10 cellular contexts compared by ENCODE assay signal in the genomic region with DNA sequence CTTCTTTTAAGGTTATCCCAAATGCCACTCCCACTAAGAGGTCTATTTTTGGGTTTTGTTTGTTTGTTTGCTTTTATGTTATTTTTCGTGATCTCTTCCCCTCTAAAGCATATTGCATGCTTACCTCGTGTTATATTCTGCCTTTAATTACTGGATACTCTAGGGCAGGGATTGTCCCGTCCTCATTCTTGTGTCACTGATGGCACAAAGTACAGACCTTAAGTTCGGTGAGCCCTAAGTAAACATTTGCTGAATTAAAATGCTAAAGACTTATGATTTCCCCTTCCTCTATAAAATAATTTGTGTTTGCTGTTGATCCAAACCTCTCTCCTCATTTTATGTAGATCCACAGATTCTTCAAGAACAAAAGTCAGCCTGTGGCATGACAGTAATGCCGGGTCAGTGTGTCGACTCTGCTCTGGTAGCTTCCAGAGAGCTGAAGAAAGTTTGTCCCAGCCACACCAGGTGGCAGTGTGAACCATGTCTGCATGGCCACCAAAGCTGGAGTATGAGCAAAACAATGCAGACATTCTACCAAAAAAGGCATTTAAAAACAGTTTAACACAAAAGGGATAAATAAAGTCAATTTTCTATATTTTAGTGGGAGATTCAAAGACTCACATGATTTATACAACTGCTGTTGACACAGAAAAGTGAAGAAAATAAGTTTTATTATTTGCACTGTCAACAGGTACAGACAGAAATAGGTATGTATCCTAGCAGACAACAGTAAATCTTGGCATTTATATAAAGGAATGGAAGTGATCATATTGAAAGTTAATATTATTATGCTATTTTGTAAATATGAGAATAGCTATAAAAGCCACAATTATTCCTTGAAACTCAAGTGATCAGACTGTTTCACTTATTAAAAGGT. TPM values are rescaled to one million over a fixed set of nuclear protein-coding genes. Genes with fewer than 3 reads are reported as not detected.
A peak's percentile ranks its signal among the peaks of the same experiment; 100 is the strongest.
DNase-seq lines count a peak whose midpoint lies in the region; ATAC-seq, FAIRE-seq and TF ChIP-seq lines count a peak whose summit lies in the region.
"Had no signal": no experiment of that assay in that cellular context is flagged by ENCODE, and none has a peak within 500 bp of the region (broad histone marks: within the 10 kb centered on the region; RNA-seq: fewer than 3 reads in every experiment).

No MANE protein-coding gene starts in this region.

- BruUV-seq in K562 (replicated peaks; lab: Mats Ljungman, UMichigan): no TSS peak

- H4K20me1 ChIP-seq in K562 (replicated peaks; ENCODE audit: control insufficient read depth, insufficient read depth, low read length): no peaks in the 10 kb centered on the region

- H3K27ac Mint-ChIP-seq in T-helper 2 cell treated with Interferon-gamma antibody and Interleukin-4, amounts not matched to agents 5 μg/mL and 100 μg/mL, for 36 hours: no peak overlapping the region
- H3K27ac Mint-ChIP-seq: IgD-negative memory B cell, immature natural killer cell had no signal

- intact Hi-C loops in K562 (cut with micrococcal nuclease) (loop anchor here (2.0 to 10.0 kb wide), 2 partner anchors 450 to 522 kb away; no protein-coding TSS in a partner anchor), posterior vena cava (cut with DNase I) (no loop called here)

- peak; percentile 51 to 66 for TF ChIP-seq RAD21 in K562 (CRISPR knock-in tag; conservative IDR thresholded peaks at IDR 0.05 in 1 of 2, IDR thresholded peaks at IDR 0.05 in 1 of 2)

- peaks cover 4 to 7% of the 10 kb centered on the region in 2 experiments; a peak in 1 of 5 replicates for H3K27me3 ChIP-seq in K562 (ENCODE audit: control insufficient read depth in 2 of 2, insufficient read depth in 2 of 2, low read length in 2 of 2)

- no peak for TF ChIP-seq EP300 in K562 (IDR thresholded peaks at IDR 0.05; ENCODE audit: low read length)

- H3K79me2 ChIP-seq in K562 (ENCODE audit: control insufficient read depth, insufficient read depth, low read length): no peaks in the 10 kb centered on the region

- peak; percentile 86 for FAIRE-seq in K562 (lab: Jason Lieb, UNC)

- peaks cover 6% of the 10 kb centered on the region for H3K27me3 Mint-ChIP-seq in T-helper 2 cell treated with Interferon-gamma antibody and Interleukin-4, amounts not matched to agents 5 μg/mL and 100 μg/mL, for 36 hours (ENCODE audit: low read depth)
- H3K27me3 Mint-ChIP-seq: IgD-negative memory B cell had no signal

- peak; percentile 21 for TF ChIP-seq CTCF in AG04449 (IDR thresholded peaks at IDR 0.05; ENCODE audit: insufficient read depth, low read length, missing control alignments)
- peak; percentile 63 to 67 (median 63) for TF ChIP-seq CTCF in K562 (IDR thresholded peaks at IDR 0.05 in 2 of 3, conservative IDR thresholded peaks at IDR 0.05 in 1 of 3; ENCODE audit: insufficient read depth in 2 of 3, low read depth in 1 of 3, low read length in 3 of 3)

- 8% methylated on average over 6 of the region's 6 CpGs for WGBS in K562 (ENCODE audit: insufficient coverage, low coverage, missing lambda C conversion rate)

- CTCF ChIA-PET in AG04449 (lab: Yijun Ruan, JAX) (interaction anchor here (2.0 kb wide), 1 partner anchor 440 kb away, joined by 5 read pairs; no protein-coding TSS in a partner anchor), K562 (lab: Yijun Ruan, JAX; ENCODE audit: low intra/inter-chr PET ratio) (interaction anchor here (1.9 kb wide), 1 partner anchor 521 kb away, joined by 10 read pairs; no protein-coding TSS in a partner anchor)

- in situ Hi-C loops in K562 (cut with MboI): no loop called here

- no peaks in the 10 kb centered on the region for H3K9me1 ChIP-seq in K562 (ENCODE audit: control insufficient read depth, insufficient read depth, low read length)

- POLR2A ChIA-PET in AG04449 (lab: Yijun Ruan, JAX) (no interaction called here), K562 (lab: Yijun Ruan, JAX) (interaction anchor here (1.0 kb wide), 1 partner anchor 18 kb away, joined by 4 read pairs; a partner anchor contains a TSS)

- no peak for TF ChIP-seq POLR2A in K562 (conservative IDR thresholded peaks at IDR 0.05)

- no peak overlapping the region for H3K27ac ChIP-seq in K562 (ENCODE audit: extremely low read depth, low read depth, low read length)

- no peak overlapping the region for H3K4me3 ChIP-seq in AG04449 (ENCODE audit: low read depth, low read length)
- no peak overlapping the region for H3K4me3 ChIP-seq in K562

- no peak overlapping the region; the same call in 1 of the 2 replicates for H2AFZ ChIP-seq in K562 (ENCODE audit: low read depth, low read length)

- no peaks in the 10 kb centered on the region for H3K9me3 Mint-ChIP-seq in T-helper 2 cell treated with Interferon-gamma antibody and Interleukin-4, amounts not matched to agents 5 μg/mL and 100 μg/mL, for 36 hours
- H3K9me3 Mint-ChIP-seq: immature natural killer cell had no signal

- H3K4me2 ChIP-seq in K562 (ENCODE audit: insufficient read depth, low read length): no peak overlapping the region

- no peak overlapping the region for H3K4me3 Mint-ChIP-seq in T-helper 2 cell treated with Interferon-gamma antibody and Interleukin-4, amounts not matched to agents 5 μg/mL and 100 μg/mL, for 36 hours
- H3K4me3 Mint-ChIP-seq: IgD-negative memory B cell, immature natural killer cell had no signal

- ATAC-seq in K562 (peak; percentile 92), left lobe of liver (peak; percentile 100), HG02571 (IDR thresholded peaks at IDR 0.05; ENCODE audit: unreplicated experiment) (no peak)

- no peaks in the 10 kb centered on the region for H3K4me1 Mint-ChIP-seq in T-helper 2 cell treated with Interferon-gamma antibody and Interleukin-4, amounts not matched to agents 5 μg/mL and 100 μg/mL, for 36 hours (ENCODE audit: low read depth)
- H3K4me1 Mint-ChIP-seq: IgD-negative memory B cell, immature natural killer cell had no signal

- peaks cover 0 to 4% of the 10 kb centered on the region in 2 experiments; a peak in 1 of 5 replicates for H3K4me1 ChIP-seq in K562 (replicated peaks in 1 of 2; ENCODE audit: control insufficient read depth in 2 of 2, insufficient read depth in 2 of 2, low read length in 2 of 2)

- no peaks in the 10 kb centered on the region for H3K9me3 ChIP-seq in K562 (replicated peaks; ENCODE audit: control insufficient read depth, insufficient read depth, low read depth, low read length)

- no peak for DNase-seq in AG04449 (ENCODE audit: low read depth, low spot score)
- peak; percentile 40 for DNase-seq in ELF-1 (ENCODE audit: low read depth, low spot score)
- DNase-seq in NAMALWA (ENCODE audit: low spot score): peak; percentile 60
- DNase-seq in K562 (ENCODE audit: extremely low read depth in 1 of 4, low spot score in 3 of 4): peak in 3 of 4 experiments; percentile 14 to 54 (median 22)
- peak; percentile 60 for DNase-seq in left lobe of liver (ENCODE audit: low spot score)
- DNase-seq in posterior vena cava (ENCODE audit: low spot score): no peak
- no peak for DNase-seq in T-helper 2 cell treated with Interferon-gamma antibody and Interleukin-4, amounts not matched to agents 5 μg/mL and 100 μg/mL, for 36 hours (ENCODE audit: low spot score)

- H3K36me3 ChIP-seq in K562 (ENCODE audit: control insufficient read depth, insufficient read depth, low read length): no peaks in the 10 kb centered on the region

- no peak overlapping the region for H3K9ac ChIP-seq in K562 (ENCODE audit: insufficient read depth in 1 of 2, low read depth in 2 of 2, low read length in 2 of 2)

- no peaks in the 10 kb centered on the region for H3K36me3 Mint-ChIP-seq in T-helper 2 cell treated with Interferon-gamma antibody and Interleukin-4, amounts not matched to agents 5 μg/mL and 100 μg/mL, for 36 hours (ENCODE audit: low read depth)
- H3K36me3 Mint-ChIP-seq: IgD-negative memory B cell, immature natural killer cell had no signal

TF ChIP-seq in K562, 482 proteins besides CTCF, POLR2A, EP300 and RAD21 (continues in another document):
- TF ChIP-seq STAG1 (CRISPR knock-in tag; IDR thresholded peaks at IDR 0.05; ENCODE audit: borderline replicate concordance) (peak; percentile 9; the same call in 1 of the 2 replicates), SMC3 (conservative IDR thresholded peaks at IDR 0.05; ENCODE audit: insufficient read depth, low read depth, low read length) (peak; percentile 58), HEY1 (CRISPR knock-in tag; IDR thresholded peaks at IDR 0.05; ENCODE audit: borderline replicate concordance) (no peak), JUND (IDR thresholded peaks at IDR 0.05; ENCODE audit: borderline replicate concordance, low read depth, low read length) (no peak), JUND (tag; IDR thresholded peaks at IDR 0.05; ENCODE audit: borderline replicate concordance, low read depth, low read length) (no peak), CREBBP (IDR thresholded peaks at IDR 0.05; ENCODE audit: low read depth, low read length) (no peak)
- TF ChIP-seq, protein P1, sequence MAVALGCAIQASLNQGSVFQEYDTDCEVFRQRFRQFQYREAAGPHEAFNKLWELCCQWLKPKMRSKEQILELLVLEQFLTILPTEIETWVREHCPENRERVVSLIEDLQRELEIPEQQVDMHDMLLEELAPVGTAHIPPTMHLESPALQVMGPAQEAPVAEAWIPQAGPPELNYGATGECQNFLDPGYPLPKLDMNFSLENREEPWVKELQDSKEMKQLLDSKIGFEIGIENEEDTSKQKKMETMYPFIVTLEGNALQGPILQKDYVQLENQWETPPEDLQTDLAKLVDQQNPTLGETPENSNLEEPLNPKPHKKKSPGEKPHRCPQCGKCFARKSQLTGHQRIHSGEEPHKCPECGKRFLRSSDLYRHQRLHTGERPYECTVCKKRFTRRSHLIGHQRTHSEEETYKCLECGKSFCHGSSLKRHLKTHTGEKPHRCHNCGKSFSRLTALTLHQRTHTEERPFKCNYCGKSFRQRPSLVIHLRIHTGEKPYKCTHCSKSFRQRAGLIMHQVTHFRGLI (CRISPR knock-in tag; IDR thresholded peaks at IDR 0.05): no peak

RNA-seq across cellular contexts. Expression of a gene that starts 17.9 kb away (rescaled TPM):
- total RNA-seq in K562 (2011; cell fraction: chromatin; rRNA removed; ENCODE audit: low replicate concordance): 32.9 and 66.5 TPM in 2 replicates
- total RNA-seq in K562 (2011; cell fraction: nucleolus; rRNA removed): 14.8 and 24.2 TPM in 2 replicates
- total RNA-seq in K562 (2011; cell fraction: nucleoplasm; rRNA removed): 32.3 and 34.4 TPM in 2 replicates
- total RNA-seq in K562 (2014; rRNA removed) (14.5 and 19.1 TPM in 2 replicates), K562 (2014; rRNA removed; fragmentation: Illumina TruSeq; extraction: Trizol) (27.0 and 28.8 TPM in 2 replicates), K562 (2015; rRNA removed; fragmentation: Illumina TruSeq; extraction: Trizol) (19.3 and 24.6 TPM in 2 replicates), K562 (2021) (15.4 and 17.4 TPM in 2 replicates), left lobe of liver (2.8 TPM), posterior vena cava (1 to 10 TPM; 8.8 to 9.1 TPM)
- polyA plus RNA-seq in K562 (2011; rRNA removed) (26.5 and 38.2 TPM in 2 replicates), K562 (2014; fragmentation: Illumina TruSeq; extraction: Trizol) (31.4 and 34.4 TPM in 2 replicates), K562 (2014; fragmentation: Nextera tagmentation; extraction: Ambion mirVana) (10 to 100 TPM; 29.1 to 36.1 TPM), K562 (2014; rRNA removed) (19.9 and 27.0 TPM in 2 replicates)
- 10.9 and 21.8 TPM in 2 replicates for polyA plus RNA-seq in K562 (2011; cell fraction: cytosol; rRNA removed)
- polyA plus RNA-seq in K562 (2011; cell fraction: nucleus; rRNA removed): 19.6 and 19.8 TPM in 2 replicates
- polyA plus RNA-seq in K562 (2012): 17.3 and 17.9 TPM in 2 replicates
- 25.6 and 29.4 TPM in 2 replicates for polyA minus RNA-seq in K562 (2011; rRNA and poly(A)+ RNA removed)
- 13.5 and 31.0 TPM in 2 replicates for polyA minus RNA-seq in K562 (2011; cell fraction: cytosol; rRNA and poly(A)+ RNA removed)
- polyA minus RNA-seq in K562 (2011; cell fraction: nucleus; rRNA and poly(A)+ RNA removed): 25.7 TPM in 2 replicates

Comparison
In these comparisons a context has a peak if more than half of its experiments do, and no peak if none do; other contexts are left out.
1. DNase-seq: peak in ELF-1 (single experiment), NAMALWA (single experiment), K562 (3 of 4) and left lobe of liver (single experiment); none in AG04449 (single experiment), posterior vena cava (single experiment) and T-helper 2 cell treated with Interferon-gamma antibody and Interleukin-4, amounts not matched to agents 5 μg/mL and 100 μg/mL, for 36 hours (single experiment).